ENCODE assay signal across 7 cellular contexts in genomic region chr6:170459451-170459850, GRCh38.
DNase-seq lines count a peak whose midpoint lies in the region; ATAC-seq, FAIRE-seq and TF ChIP-seq lines count a peak whose summit lies in the region.

No MANE protein-coding gene starts in this region.

- no peak for TF ChIP-seq CTCF in NB4 (IDR thresholded peaks at IDR 0.05; ENCODE audit: low read depth, low read length)
- no peak for TF ChIP-seq CTCF in coronary artery (IDR thresholded peaks at IDR 0.05)

- H3K4me3 ChIP-seq in NB4 (ENCODE audit: low read depth, low read length) (peak overlapping the region; percentile 60), coronary artery (peak overlapping the region; percentile 61)

- TF ChIP-seq POLR2A in NB4 (IDR thresholded peaks at IDR 0.05; ENCODE audit: extremely low read depth, insufficient read length), result peak; percentile 20

- no peak overlapping the region for H3K27ac ChIP-seq in coronary artery

- DNase-seq in GM18507 (ENCODE audit: extremely low spot score, insufficient read length, low read depth) (peak; percentile 47), NB4 (ENCODE audit: low read depth) (peak; percentile 90), coronary artery (ENCODE audit: low spot score) (no peak), NCI-H146 treated with DMSO at 0.1 percent for 48 hours (lab: John Stamatoyannopoulos, UW; ENCODE audit: unreplicated experiment) (no peak)
- peak in 2 of 3 donors; percentile 10 to 21 for DNase-seq in stimulated activated CD4-positive, alpha-beta T cell treated with anti-CD3 and anti-CD28 coated beads, TNF-alpha, amount 100 ng/mL, for 48 hours (ENCODE audit: low read depth in 3 of 3)

- FAIRE-seq in GM18507 (lab: Jason Lieb, UNC), result peak; percentile 82

- ATAC-seq in GM21737 (IDR thresholded peaks at IDR 0.05; ENCODE audit: unreplicated experiment) (peak; percentile 91), HG03025 (IDR thresholded peaks at IDR 0.05; ENCODE audit: low FRiP score, unreplicated experiment) (no peak)

Comparison
In these comparisons a context has a peak if more than half of its experiments do, and no peak if none do; other contexts are left out.
1. DNase-seq: peak in GM18507 (single experiment), NB4 (single experiment) and stimulated activated CD4-positive, alpha-beta T cell treated with anti-CD3 and anti-CD28 coated beads, TNF-alpha, amount 100 ng/mL, for 48 hours (2 of 3); none in coronary artery (single experiment) and NCI-H146 treated with DMSO at 0.1 percent for 48 hours (single experiment).